1 cellular context compared by ENCODE assay signal in genomic region chr11:45022294-45023064, GRCh38.
TF ChIP-seq lines count a peak whose summit lies in the region.

No MANE protein-coding gene starts in this region.

TF ChIP-seq in IMR-90, 13 proteins besides CTCF, POLR2A, EP300 and RAD21 (continued from another document):
- TF ChIP-seq MXI1 (IDR thresholded peaks at IDR 0.05; ENCODE audit: borderline replicate concordance, low read depth, low read length) (no peak), USF2 (IDR thresholded peaks at IDR 0.05; ENCODE audit: low read depth, low read length) (no peak), CHD1 (IDR thresholded peaks at IDR 0.05; ENCODE audit: low read depth, low read length) (no peak), BHLHE40 (IDR thresholded peaks at IDR 0.05; ENCODE audit: low read depth, low read length) (no peak)
